Comparison of ENCODE assay signal across 11 cellular contexts in genomic region chr11:108958446-108959123, GRCh38.
A peak's percentile ranks its signal among the peaks of the same experiment; 100 is the strongest.
DNase-seq lines count a peak whose midpoint lies in the region; ATAC-seq, FAIRE-seq and TF ChIP-seq lines count a peak whose summit lies in the region.
"Had no signal": no experiment of that assay in that cellular context is flagged by ENCODE, and none has a peak within 500 bp of the region (broad histone marks: within the 10 kb centered on the region; RNA-seq: fewer than 3 reads in every experiment).

No MANE protein-coding gene starts in this region.

- peaks cover 9% of the 10 kb centered on the region for H3K4me1 ChIP-seq in hepatocyte (ENCODE audit: insufficient read depth)
- no peaks in the 10 kb centered on the region for H3K4me1 ChIP-seq in tibial artery

- intact Hi-C loops in tibial artery (cut with DNase I; ENCODE audit: low total_unique reads) = no loop called here

- H3K4me3 ChIP-seq in hepatocyte = no peak overlapping the region
- no peak overlapping the region for H3K4me3 ChIP-seq in tibial artery
- H3K4me3 ChIP-seq: thoracic aorta had no signal

- H2AFZ ChIP-seq in hepatocyte = no peak overlapping the region

- 79% methylated on average over 5 of the region's 5 CpGs for WGBS in hepatocyte (ENCODE audit: low lambda C conversion rate, missing lambda C conversion rate)

- no peaks in the 10 kb centered on the region for H4K20me1 ChIP-seq in hepatocyte (ENCODE audit: insufficient read depth, poor library complexity, severe bottlenecking)

- TF ChIP-seq CTCF in hepatocyte (IDR thresholded peaks at IDR 0.05; ENCODE audit: poor library complexity) = no peak
- no peak for TF ChIP-seq CTCF in tibial artery (IDR thresholded peaks at IDR 0.05)

- no peaks in the 10 kb centered on the region for H3K79me2 ChIP-seq in hepatocyte

- no peak for TF ChIP-seq POLR2A in GM12892 (IDR thresholded peaks at IDR 0.05; ENCODE audit: low read depth, low read length)

- H3K9me2 ChIP-seq in hepatocyte (replicated peaks; ENCODE audit: insufficient read depth) = no peaks in the 10 kb centered on the region

- H3K36me3 ChIP-seq in hepatocyte (replicated peaks; ENCODE audit: insufficient read depth, low read depth) = no peaks in the 10 kb centered on the region
- no peaks in the 10 kb centered on the region for H3K36me3 ChIP-seq in tibial artery
- H3K36me3 ChIP-seq: thoracic aorta had no signal

- H3K4me2 ChIP-seq in hepatocyte = no peak overlapping the region
- H3K4me2 ChIP-seq: KMS-11 had no signal

- H3K27me3 ChIP-seq in hepatocyte = no peaks in the 10 kb centered on the region
- no peaks in the 10 kb centered on the region for H3K27me3 ChIP-seq in tibial artery

- H3K27ac ChIP-seq in hepatocyte (no peak overlapping the region), tibial artery (no peak overlapping the region)
- H3K27ac ChIP-seq: KMS-11, thoracic aorta had no signal

- FAIRE-seq in GM18507 (lab: Jason Lieb, UNC) (peak; percentile 65), GM12892 (lab: Jason Lieb, UNC) (no peak)

- DNase-seq in GM18507 (ENCODE audit: extremely low spot score, insufficient read length, low read depth) (no peak), RPMI7951 (ENCODE audit: low read depth) (peak; percentile 74), hepatocyte (ENCODE audit: low spot score) (peak; percentile 25), GM12892 (ENCODE audit: insufficient read length) (no peak), tibial artery (no peak), foreskin melanocyte (no peak)
- DNase-seq: activated CD4-positive, alpha-beta T cell treated with anti-CD3 and anti-CD28 coated beads, Interleukin-2, amount 10 ng/mL, durations not matched to agents 7 days and 5 days had no signal

- H3K9me3 ChIP-seq in hepatocyte (ENCODE audit: low read depth) (no peaks in the 10 kb centered on the region), tibial artery (no peaks in the 10 kb centered on the region)
- H3K9me3 ChIP-seq: thoracic aorta had no signal

- ATAC-seq in HG02571 (IDR thresholded peaks at IDR 0.05; ENCODE audit: unreplicated experiment) (peak; percentile 59), GM21515 (IDR thresholded peaks at IDR 0.05; ENCODE audit: unreplicated experiment) (no peak)

Comparison
In these comparisons a context has a peak if more than half of its experiments do, and no peak if none do; other contexts are left out.
1. DNase-seq: peak in RPMI7951 (single experiment) and hepatocyte (single experiment); none in GM18507 (single experiment), GM12892 (single experiment), tibial artery (0 of 2) and foreskin melanocyte (single experiment).